Comparison of ENCODE assay signal across 26 cellular contexts in the genomic region with DNA sequence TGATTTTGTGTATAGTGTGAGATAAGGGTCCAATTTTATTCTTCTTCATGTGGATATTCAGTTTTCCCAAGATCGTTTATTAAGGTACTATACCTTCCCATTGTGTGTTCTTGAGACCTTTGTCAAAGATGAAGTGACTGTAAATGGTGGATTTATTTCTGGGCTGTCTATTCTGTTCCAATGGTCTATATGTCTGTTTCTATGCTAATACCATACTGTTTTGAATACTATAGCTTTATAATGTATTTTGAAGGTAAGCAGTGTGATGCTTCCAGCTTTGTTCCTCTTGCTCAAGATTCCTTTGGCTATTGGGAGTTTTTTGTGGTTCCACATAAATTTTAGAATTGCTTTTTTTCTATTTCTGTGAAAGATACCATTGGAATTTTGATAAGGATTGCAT. TPM values are rescaled to one million over a fixed set of nuclear protein-coding genes. Genes with fewer than 3 reads are reported as not detected.
"Had no signal": no experiment of that assay in that cellular context is flagged by ENCODE, and none has a peak within 500 bp of the region (broad histone marks: within the 10 kb centered on the region; RNA-seq: fewer than 3 reads in every experiment).

No MANE protein-coding gene starts in this region.

- DNase-seq: colonic mucosa; cortex of kidney; dermis blood vessel endothelial cell; dorsolateral prefrontal cortex; effector CD4-positive, alpha-beta T cell; effector CD8-positive, alpha-beta T cell; effector memory CD4-positive, alpha-beta T cell; effector memory CD8-positive, alpha-beta T cell; endodermal cell; erythroblast; esophagus squamous epithelium; foreskin fibroblast; foreskin keratinocyte; foreskin melanocyte; gastrocnemius medialis; glutamatergic neuron; head of caudate nucleus; heart left ventricle; heart right ventricle had no signal

- H3K4me1 ChIP-seq: colonic mucosa, esophagus muscularis mucosa, esophagus squamous epithelium, foreskin keratinocyte, gastrocnemius medialis, gastroesophageal sphincter, heart left ventricle, heart right ventricle had no signal

- ATAC-seq: effector memory CD8-positive, alpha-beta T cell; esophagus mucosa; foreskin keratinocyte; gastrocnemius medialis; gastroesophageal sphincter; heart left ventricle; heart right ventricle had no signal

- H3K27ac ChIP-seq: colonic mucosa, coronary artery, dorsolateral prefrontal cortex, epithelial cell of prostate, esophagus muscularis mucosa, esophagus squamous epithelium, foreskin keratinocyte, gastrocnemius medialis, gastroesophageal sphincter, heart left ventricle, heart right ventricle had no signal

- H3K4me3 ChIP-seq: colonic mucosa, coronary artery, dorsolateral prefrontal cortex, esophagus muscularis mucosa, esophagus squamous epithelium, gastrocnemius medialis, gastroesophageal sphincter, heart left ventricle, heart right ventricle had no signal

- FAIRE-seq: colon, endothelial cell of umbilical vein had no signal

- H3K9me3 ChIP-seq: colonic mucosa had no signal

- H3K36me3 ChIP-seq: colonic mucosa, esophagus muscularis mucosa, esophagus squamous epithelium, gastrocnemius medialis, gastroesophageal sphincter, heart left ventricle, heart right ventricle had no signal

- H3K27me3 ChIP-seq: colonic mucosa, dorsolateral prefrontal cortex, esophagus muscularis mucosa, esophagus squamous epithelium, foreskin keratinocyte, gastrocnemius medialis, gastroesophageal sphincter, heart left ventricle, heart right ventricle had no signal

RNA-seq across cellular contexts. Expression of a gene that starts 8.7 kb away (rescaled TPM):
- total RNA-seq: dermis blood vessel endothelial cell, esophagus muscularis mucosa, gastrocnemius medialis had no signal
- polyA plus RNA-seq: heart left ventricle, heart right ventricle had no signal
